In the genomic region with DNA sequence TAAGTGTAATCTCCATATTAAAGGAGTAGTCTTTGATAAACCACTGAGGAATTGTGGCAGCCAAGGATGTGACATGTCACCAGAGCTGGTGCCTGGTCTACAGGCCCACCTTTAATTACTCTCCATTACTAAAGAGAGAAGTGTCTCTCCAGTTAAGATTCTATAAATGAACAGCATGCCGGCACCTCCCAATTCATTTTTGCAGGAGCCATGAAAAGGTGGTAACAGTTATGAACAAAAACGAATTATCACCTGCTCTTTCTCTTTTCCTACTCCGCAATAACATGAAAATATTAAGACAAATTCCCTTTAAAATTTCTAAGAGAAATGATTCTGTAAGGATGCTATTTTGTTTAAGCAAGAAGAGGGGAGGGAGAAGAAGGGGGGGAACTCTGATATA, we compare ENCODE assay signal across 25 cellular contexts.
"Had no signal": no experiment of that assay in that cellular context is flagged by ENCODE, and none has a peak within 500 bp of the region (broad histone marks: within the 10 kb centered on the region; RNA-seq: fewer than 3 reads in every experiment).

No MANE protein-coding gene starts in this region.

- H2AFZ ChIP-seq: parathyroid adenoma had no signal

- H3K9me3 ChIP-seq: neutrophil, psoas muscle, right lobe of liver, sigmoid colon, stomach, thoracic aorta, thyroid gland, tibial nerve, upper lobe of left lung, vagina had no signal

- H3K27me3 ChIP-seq: right lobe of liver, sigmoid colon, thyroid gland, tibial nerve, upper lobe of left lung, vagina had no signal

- FAIRE-seq: small intestine, urothelium cell line had no signal

- H3K36me3 ChIP-seq: neutrophil, right lobe of liver, sigmoid colon, stomach, thoracic aorta, thyroid gland, tibial nerve, upper lobe of left lung, vagina had no signal

- H3K4me3 ChIP-seq: psoas muscle, right lobe of liver, sigmoid colon, stomach, thoracic aorta, thyroid gland, tibial nerve, upper lobe of left lung, vagina had no signal

- ATAC-seq: naive thymus-derived CD4-positive, alpha-beta T cell; natural killer cell; psoas muscle; right cardiac atrium; stimulated activated effector memory CD8-positive, alpha-beta T cell treated with anti-CD3 and anti-CD28 coated beads, Interleukin-12 subunit alpha, Interleukin-12 subunit beta, amount 100 ng/mL, for 72 hours; stimulated activated naive B cell treated with anti-CD40 and anti-IgM and Interleukin-4, amounts not matched to agents 10 μg/mL and 1 μg/mL and 100 μg/mL, for 72 hours had no signal

- H3K27ac ChIP-seq: neutrophil, parathyroid adenoma, psoas muscle, right lobe of liver, sigmoid colon, stomach, thoracic aorta, thyroid gland, tibial nerve, upper lobe of left lung, vagina had no signal

- H3K9ac ChIP-seq: parathyroid adenoma had no signal

- H3K79me2 ChIP-seq: parathyroid adenoma had no signal

- DNase-seq: naive thymus-derived CD4-positive, alpha-beta T cell; natural killer cell; nucleus accumbens; psoas muscle; right cardiac atrium; right lobe of liver; sigmoid colon; small intestine; stimulated activated CD4-positive, alpha-beta T cell treated with anti-CD3 and anti-CD28 coated beads, Interleukin-15, amount 100 ng/mL, for 24 hours; stimulated activated CD4-positive, alpha-beta T cell treated with anti-CD3 and anti-CD28 coated beads, Interleukin-2, amount 100 ng/mL, for 24 hours; stimulated activated CD4-positive, alpha-beta T cell treated with anti-CD3 and anti-CD28 coated beads, Interleukin-2, amount 100 ng/mL, for 48 hours; stimulated activated CD4-positive, alpha-beta T cell treated with anti-CD3 and anti-CD28 coated beads, Interleukin-4, amount 100 ng/mL, for 24 hours; stimulated activated naive B cell treated with anti-CD40 and anti-IgM and Interleukin-4, amounts not matched to agents 10 μg/mL and 1 μg/mL and 100 μg/mL, for 72 hours; stimulated activated naive CD4-positive, alpha-beta T cell treated with Interleukin-2 at 50 U/mL for 16 hours; stomach; thyroid gland; trophoblast cell had no signal

- H3K4me1 ChIP-seq: parathyroid adenoma, psoas muscle, right lobe of liver, sigmoid colon, stomach, thyroid gland, tibial nerve, upper lobe of left lung, vagina had no signal
